ENCODE assay signal across 24 cellular contexts in genomic region chr14:76109087-76109880, GRCh38. TPM values are rescaled to one million over a fixed set of nuclear protein-coding genes. Genes with fewer than 3 reads are reported as not detected.
A peak's percentile ranks its signal among the peaks of the same experiment; 100 is the strongest.
DNase-seq lines count a peak whose midpoint lies in the region; ATAC-seq, FAIRE-seq and TF ChIP-seq lines count a peak whose summit lies in the region.
"Had no signal": no experiment of that assay in that cellular context is flagged by ENCODE, and none has a peak within 500 bp of the region (broad histone marks: within the 10 kb centered on the region; RNA-seq: fewer than 3 reads in every experiment).

No MANE protein-coding gene starts in this region.

- CTCF ChIA-PET in HepG2 (lab: Yijun Ruan, JAX; ENCODE audit: low intra/inter-chr PET ratio, low total read pairs), result no interaction called here

- H3K4me2 ChIP-seq in HepG2 (ENCODE audit: low read depth, low read length), result no peak overlapping the region

- H3K36me3 ChIP-seq in RWPE2 (ENCODE audit: low read depth) (no peaks in the 10 kb centered on the region), HepG2 (replicated peaks in 1 of 2; ENCODE audit: control insufficient read depth in 1 of 2, insufficient read depth in 2 of 2, low read length in 2 of 2) (no peaks in the 10 kb centered on the region), Peyer's patch (no peaks in the 10 kb centered on the region)

- intact Hi-C loops in HepG2 (cut with micrococcal nuclease; ENCODE audit: unreplicated experiment), result loop anchor here (10.0 kb wide), 1 partner anchor 246 kb away; no protein-coding TSS in a partner anchor

- BruUV-seq in HepG2 (replicated peaks; lab: Mats Ljungman, UMichigan), result no TSS peak

- H3K4me3 ChIP-seq in RWPE2 (ENCODE audit: severe bottlenecking) (no peak overlapping the region), HepG2 (replicated peaks in 1 of 3; ENCODE audit: insufficient read depth in 1 of 3, low read depth in 2 of 3, low read length in 3 of 3) (no peak overlapping the region), Peyer's patch (no peak overlapping the region)

- no peak for FAIRE-seq in HepG2 (lab: Jason Lieb, UNC)
- FAIRE-seq: G401.6, GM19239, H54, kidney had no signal

- ATAC-seq in RWPE2 (ENCODE audit: low read depth), result peak; percentile 58
- ATAC-seq in HepG2, result peak; percentile 79
- ATAC-seq: effector memory CD8-positive, alpha-beta T cell; stimulated activated memory B cell treated with anti-CD40 and anti-IgM and Interleukin-4, amounts not matched to agents 10 μg/mL and 1 μg/mL and 100 μg/mL, for 72 hours had no signal

- DNase-seq in AG20443 (ENCODE audit: low spot score) (peak; percentile 75), HPDE6-E6E7 (ENCODE audit: extremely low spot score) (peak; percentile 17), RWPE2 (ENCODE audit: low spot score) (no peak), HepG2 (ENCODE audit: low spot score) (no peak), kidney glomerular epithelial cell (lab: John Stamatoyannopoulos, UW) (no peak), GM19238 (ENCODE audit: insufficient read length, low spot score) (no peak), Peyer's patch (no peak), mucosa of gallbladder (ENCODE audit: low spot score) (no peak)
- DNase-seq: activated CD4-positive, CD25-positive, alpha-beta regulatory T cell; activated naive CD4-positive, alpha-beta T cell treated with anti-CD3 and anti-CD28 coated beads, Interleukin-2, amount 10 ng/mL, durations not matched to agents 7 days and 5 days; activated T-cell treated with anti-CD3 and anti-CD28 coated beads, Interleukin-2, amount 50 U/mL, for 48 hours; effector memory CD8-positive, alpha-beta T cell; hypothalamus; kidney; mammary epithelial cell; MV-4-11; NCI-H1930; NCI-H510A; occipital lobe; retina had no signal

- TF ChIP-seq CTCF in RWPE2 (IDR thresholded peaks at IDR 0.05; ENCODE audit: poor library complexity, severe bottlenecking), result no peak
- no peak for TF ChIP-seq CTCF in HepG2 (CRISPR knock-in tag; IDR thresholded peaks at IDR 0.05)
- no peak for TF ChIP-seq CTCF in Peyer's patch (IDR thresholded peaks at IDR 0.05)

- H3K27me3 ChIP-seq in RWPE2 (ENCODE audit: insufficient read depth, poor library complexity, severe bottlenecking), result peaks cover 4% of the 10 kb centered on the region
- H3K27me3 ChIP-seq in HepG2 (ENCODE audit: control insufficient read depth in 1 of 2, insufficient read depth in 2 of 2, low read length in 2 of 2), result peaks cover 0 to 38% of the 10 kb centered on the region in 2 experiments; a peak in 3 of 5 replicates
- H3K27me3 ChIP-seq in Peyer's patch, result no peaks in the 10 kb centered on the region

- no peak overlapping the region for H3K9ac ChIP-seq in HepG2 (ENCODE audit: insufficient read depth, low read depth, low read length)

- no peaks in the 10 kb centered on the region for H3K9me3 ChIP-seq in RWPE2 (ENCODE audit: severe bottlenecking)
- H3K9me3 ChIP-seq in HepG2 (ENCODE audit: low read length), result no peaks in the 10 kb centered on the region
- H3K9me3 ChIP-seq in Peyer's patch, result no peaks in the 10 kb centered on the region

- POLR2A ChIA-PET in HepG2 (lab: Yijun Ruan, JAX), result no interaction called here

- no peak for TF ChIP-seq RAD21 in HepG2 (CRISPR knock-in tag; IDR thresholded peaks at IDR 0.05)

- H3K27ac ChIP-seq in RWPE2 (ENCODE audit: poor library complexity, severe bottlenecking) (no peak overlapping the region), HepG2 (ENCODE audit: extremely low read length, insufficient read depth, low read length) (no peak overlapping the region), Peyer's patch (no peak overlapping the region)

- in situ Hi-C loops in HepG2 (cut with HindIII; ENCODE audit: extremely low pct_ligation_motif_present, low pct_unique_long_range_greater_than_20kb), result no loop called here

- TF ChIP-seq POLR2A in HepG2 (IDR thresholded peaks at IDR 0.05; ENCODE audit: insufficient read depth in 1 of 2, low read depth in 2 of 2, low read length in 2 of 2) (no peak), Peyer's patch (IDR thresholded peaks at IDR 0.05) (no peak)

- no peaks in the 10 kb centered on the region for H3K79me2 ChIP-seq in HepG2 (ENCODE audit: insufficient read depth, low read length)

- H4K20me1 ChIP-seq in HepG2 (ENCODE audit: insufficient read depth, low read length), result no peaks in the 10 kb centered on the region

- no peak overlapping the region for H2AFZ ChIP-seq in HepG2 (ENCODE audit: low read length)

- no peaks in the 10 kb centered on the region for H3K4me1 ChIP-seq in RWPE2 (ENCODE audit: insufficient read depth, poor library complexity, severe bottlenecking)
- H3K4me1 ChIP-seq in HepG2 (ENCODE audit: insufficient read depth, low read length), result peaks cover 18% of the 10 kb centered on the region
- no peaks in the 10 kb centered on the region for H3K4me1 ChIP-seq in Peyer's patch

- 19% methylated on average over 12 of the region's 14 CpGs for WGBS in HepG2 (ENCODE audit: low lambda C conversion rate)

- TF ChIP-seq EP300 in HepG2 (IDR thresholded peaks at IDR 0.05; ENCODE audit: low read depth in 2 of 2, low read length in 2 of 2), result no peak
- TF ChIP-seq EP300 in HepG2 (CRISPR knock-in tag; IDR thresholded peaks at IDR 0.05; ENCODE audit: borderline replicate concordance), result no peak

TF ChIP-seq in HepG2, 621 proteins besides CTCF, POLR2A, EP300 and RAD21:
- TF ChIP-seq ZNF264 (CRISPR knock-in tag; IDR thresholded peaks at IDR 0.05) (peak; percentile 82), SIX4 (CRISPR knock-in tag; IDR thresholded peaks at IDR 0.05) (peak; percentile 46; the same call in 1 of the 2 replicates), ZNF766 (CRISPR knock-in tag; IDR thresholded peaks at IDR 0.05; ENCODE audit: borderline replicate concordance) (no peak), ZNF792 (CRISPR knock-in tag; IDR thresholded peaks at IDR 0.05) (no peak), CHD4 (IDR thresholded peaks at IDR 0.05; ENCODE audit: borderline replicate concordance, low read length) (no peak)
TF ChIP-seq in HepG2: peak in this region for 2.

RNA-seq across cellular contexts. Expression of gene GPATCH2L, which starts 42.4 kb away (rescaled TPM):
- total RNA-seq in HepG2 (2016; rRNA removed; fragmentation: Illumina TruSeq; extraction: Trizol), result 29.0 and 35.5 TPM in 2 replicates
- 15.5 and 15.9 TPM in 2 replicates for total RNA-seq in HepG2 (2016; cell fraction: cytosol; rRNA removed; fragmentation: Illumina TruSeq; extraction: Trizol; ENCODE audit: low read depth)
- total RNA-seq in HepG2 (2016; cell fraction: insoluble cytoplasmic fraction; rRNA removed; fragmentation: Illumina TruSeq; extraction: Trizol), result 25.8 and 37.2 TPM in 2 replicates
- 9.7 and 12.2 TPM in 2 replicates for total RNA-seq in HepG2 (2016; cell fraction: membrane; rRNA removed; fragmentation: Illumina TruSeq; extraction: Trizol)
- 69.0 and 73.0 TPM in 2 replicates for total RNA-seq in HepG2 (2016; cell fraction: nucleus; rRNA removed; fragmentation: Illumina TruSeq; extraction: Trizol)
- 14.2 and 14.4 TPM in 2 replicates for polyA plus RNA-seq in HepG2 (2011; rRNA removed)
- 6.7 and 7.8 TPM in 2 replicates for polyA plus RNA-seq in HepG2 (2011; cell fraction: cytosol; rRNA removed)
- 42.0 and 46.6 TPM in 2 replicates for polyA plus RNA-seq in HepG2 (2011; cell fraction: nucleus; rRNA removed)
- 8.2 and 9.7 TPM in 2 replicates for polyA plus RNA-seq in HepG2 (2012)
- polyA plus RNA-seq in HepG2 (2016; cell fraction: cytosol; fragmentation: Illumina TruSeq; extraction: Trizol; ENCODE audit: low read depth), result 0.67 and 0.81 TPM in 2 replicates
- polyA plus RNA-seq in HepG2 (2016; cell fraction: insoluble cytoplasmic fraction; fragmentation: Illumina TruSeq; extraction: Trizol; ENCODE audit: low read depth), result 11.8 TPM in 2 replicates
- 1.7 and 2.9 TPM in 2 replicates for polyA plus RNA-seq in HepG2 (2016; cell fraction: membrane; fragmentation: Illumina TruSeq; extraction: Trizol; ENCODE audit: low read depth)
- 22.0 and 22.9 TPM in 2 replicates for polyA plus RNA-seq in HepG2 (2016; cell fraction: nucleus; fragmentation: Illumina TruSeq; extraction: Trizol; ENCODE audit: insufficient read depth, low read depth)
- 44.9 and 57.8 TPM in 2 replicates for polyA minus RNA-seq in HepG2 (2011; rRNA and poly(A)+ RNA removed; ENCODE audit: low replicate concordance)
- 15.6 and 19.1 TPM in 2 replicates for polyA minus RNA-seq in HepG2 (2011; cell fraction: cytosol; rRNA and poly(A)+ RNA removed)
- 119 and 134 TPM in 2 replicates for polyA minus RNA-seq in HepG2 (2011; cell fraction: nucleus; rRNA and poly(A)+ RNA removed)
- total RNA-seq in Peyer's patch, result 10 to 100 TPM; 27.1 to 70.4 (median 56.1) TPM
- 43.5 TPM for total RNA-seq in mucosa of gallbladder

Comparison
In these comparisons a context has a peak if more than half of its experiments do, and no peak if none do; other contexts are left out.
1. DNase-seq: peak in AG20443 (single experiment) and HPDE6-E6E7 (single experiment); none in RWPE2 (single experiment), HepG2 (single experiment), kidney glomerular epithelial cell (single experiment), GM19238 (single experiment), Peyer's patch (0 of 3) and mucosa of gallbladder (single experiment).